8 cellular contexts compared by ENCODE assay signal in the genomic region with DNA sequence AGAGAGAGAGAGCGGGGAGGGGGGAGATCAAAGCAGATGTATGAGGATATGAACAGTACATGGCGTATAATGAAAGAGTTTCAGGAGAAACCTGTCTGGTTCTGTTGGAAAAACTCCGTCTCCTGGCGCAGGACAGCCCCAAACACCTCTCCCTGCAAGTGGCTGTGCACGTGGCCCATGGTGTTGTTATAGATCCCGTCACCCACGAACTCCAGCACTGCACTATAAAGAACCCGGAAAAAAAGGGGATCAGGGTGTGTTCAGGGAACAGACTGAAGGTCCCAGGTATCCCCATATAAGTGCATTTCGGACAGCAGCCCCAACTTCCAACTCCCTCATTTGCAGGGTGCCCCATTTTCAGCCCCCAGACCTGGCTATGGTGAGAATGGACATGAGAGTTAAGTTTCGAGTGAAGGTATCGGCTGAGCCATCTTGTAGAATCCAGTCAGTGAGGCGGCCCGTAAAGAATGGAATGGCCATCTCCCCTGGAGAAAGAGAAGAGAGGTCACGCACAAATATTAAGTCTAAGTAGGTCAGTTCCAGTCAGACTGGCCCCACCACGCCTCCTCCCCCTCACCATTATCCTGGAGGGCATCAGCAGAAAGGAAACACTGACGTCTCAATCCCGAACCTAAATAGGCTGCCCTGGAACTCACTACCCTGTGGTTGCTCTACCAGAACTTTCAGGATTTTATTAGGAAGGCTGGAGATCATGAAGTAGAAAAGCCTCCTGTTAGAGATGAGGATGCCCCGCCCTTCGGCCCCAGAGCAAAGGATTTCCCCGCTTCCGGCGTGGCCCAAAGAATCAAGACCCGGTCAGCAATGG. TPM values are rescaled to one million over a fixed set of nuclear protein-coding genes. Genes with fewer than 3 reads are reported as not detected.
DNase-seq lines count a peak whose midpoint lies in the region; ATAC-seq and TF ChIP-seq lines count a peak whose summit lies in the region.

No MANE protein-coding gene starts in this region.

- no peaks in the 10 kb centered on the region for H3K9me3 Mint-ChIP-seq in chondrocyte (ENCODE audit: low read depth)

- H3K9me3 ChIP-seq in tibial nerve, result no peaks in the 10 kb centered on the region

- TF ChIP-seq CTCF in NB4 (IDR thresholded peaks at IDR 0.05; ENCODE audit: low read depth, low read length) (no peak), chondrocyte (IDR thresholded peaks at IDR 0.05) (no peak), tibial nerve (IDR thresholded peaks at IDR 0.05) (no peak)

- peaks cover 0 to 43% (median 20%) of the 10 kb centered on the region in 3 donors for H3K36me3 ChIP-seq in tibial nerve

- DNase-seq in COLO668 (lab: John Stamatoyannopoulos, UW; ENCODE audit: unreplicated experiment), result peak; percentile 14
- peak; percentile 15 for DNase-seq in NB4 (ENCODE audit: low read depth)
- DNase-seq in chondrocyte (ENCODE audit: low spot score), result no peak
- peak; percentile 39 for DNase-seq in medulla oblongata (ENCODE audit: extremely low spot score)
- peak in 1 of 2 donors; percentile 42 for DNase-seq in tibial nerve (ENCODE audit: low spot score in 2 of 2)

- peak overlapping the region; percentile 79 for H3K4me3 ChIP-seq in NB4 (ENCODE audit: low read depth, low read length)
- H3K4me3 ChIP-seq in tibial nerve, result peak overlapping the region; percentile 78 to 99 (median 98)

- peaks cover 0 to 47% (median 19%) of the 10 kb centered on the region in 4 donors for H3K4me1 ChIP-seq in tibial nerve

- H3K27ac Mint-ChIP-seq in chondrocyte (ENCODE audit: unreplicated experiment), result peak overlapping the region; percentile 95

- 42 to 49% methylated on average over 22 to 23 of the region's 23 CpGs for WGBS in tibial nerve, 2 donors

- peaks cover 14% of the 10 kb centered on the region for H3K27me3 Mint-ChIP-seq in chondrocyte (ENCODE audit: low read depth)

- peak in 1 of 2 donors; percentile 4 for TF ChIP-seq EP300 in tibial nerve (IDR thresholded peaks at IDR 0.05)

- peaks cover 24% of the 10 kb centered on the region for H3K4me1 Mint-ChIP-seq in chondrocyte (ENCODE audit: low read depth)

- H3K4me3 Mint-ChIP-seq in chondrocyte (ENCODE audit: unreplicated experiment), result peak overlapping the region; percentile 95

- H3K27me3 ChIP-seq in tibial nerve, result no peaks in the 10 kb centered on the region

- peaks cover 24% of the 10 kb centered on the region for H3K36me3 Mint-ChIP-seq in chondrocyte (ENCODE audit: low read depth)

- TF ChIP-seq POLR2A in NB4 (IDR thresholded peaks at IDR 0.05; ENCODE audit: extremely low read depth, insufficient read length), result no peak
- TF ChIP-seq POLR2A in tibial nerve (IDR thresholded peaks at IDR 0.05), result no peak

- ATAC-seq in HG03354 (IDR thresholded peaks at IDR 0.05; ENCODE audit: poor library complexity, severe bottlenecking, unreplicated experiment) (no peak), GM21526 (IDR thresholded peaks at IDR 0.05; ENCODE audit: low FRiP score, unreplicated experiment) (no peak), HG03095 (IDR thresholded peaks at IDR 0.05; ENCODE audit: unreplicated experiment) (no peak)

- peak overlapping the region; percentile 97 to 100 (median 98) for H3K27ac ChIP-seq in tibial nerve

RNA-seq across cellular contexts. Expression of gene TAP1, which starts 1.3 kb away (rescaled TPM):
- 14.5 to 29.7 TPM (median 26.7 TPM) in 3 replicates for total RNA-seq in chondrocyte
- 10 to 100 TPM; 27.2 to 45.9 (median 34.4) TPM for total RNA-seq in tibial nerve

RNA-seq across cellular contexts. Expression of gene PSMB9, which starts 1.8 kb away (rescaled TPM):
- total RNA-seq in chondrocyte (0.90 to 1.2 TPM (median 1.2 TPM) in 3 replicates), tibial nerve (10 to 100 TPM; 18.4 to 34.3 (median 20.0) TPM)

RNA-seq across cellular contexts. Expression of gene PSMB8, which starts 8.4 kb away (rescaled TPM):
- total RNA-seq in chondrocyte (14.6 to 17.4 TPM (median 16.2 TPM) in 3 replicates), tibial nerve (10 to 100 TPM; 16.3 to 39.0 (median 28.4) TPM)

RNA-seq across cellular contexts. Expression of gene TAP2, which starts 13.7 kb away (rescaled TPM):
- total RNA-seq in chondrocyte, result 16.3 to 28.0 TPM (median 20.3 TPM) in 3 replicates
- 10 to 100 TPM; 14.1 to 21.9 (median 19.8) TPM for total RNA-seq in tibial nerve

RNA-seq across cellular contexts. Expression of gene HLA-DOB, which starts 35.4 kb away (rescaled TPM):
- total RNA-seq in chondrocyte, result 0.25 to 0.56 TPM in 2 of 3 replicates, not detected in the other
- 1 to 10 TPM in 2 of 4 donors, not detected in 2; 2.1 to 3.5 TPM for total RNA-seq in tibial nerve
